15 cellular contexts compared by ENCODE assay signal in the genomic region with DNA sequence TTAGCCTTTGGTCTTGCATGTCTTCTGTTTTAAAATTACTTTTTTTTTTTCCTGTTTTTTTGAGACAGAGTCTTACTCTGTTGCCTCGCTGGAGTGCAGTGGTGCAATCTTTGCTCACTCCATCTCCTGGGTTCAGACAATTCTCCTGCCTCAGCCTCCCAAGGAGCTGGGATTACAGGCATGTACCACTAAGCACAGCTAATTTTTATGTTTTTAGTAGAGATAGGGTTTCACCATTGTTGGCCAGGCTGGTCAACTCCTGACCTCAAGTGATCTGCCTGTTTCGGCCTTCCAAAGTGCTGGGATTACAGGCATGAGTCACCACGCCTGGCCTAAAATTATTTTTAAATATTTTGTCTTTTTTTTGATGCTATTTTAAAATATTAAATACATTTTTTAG. TPM values are rescaled to one million over a fixed set of nuclear protein-coding genes. Genes with fewer than 3 reads are reported as not detected.
DNase-seq lines count a peak whose midpoint lies in the region; ATAC-seq and TF ChIP-seq lines count a peak whose summit lies in the region.
"Had no signal": no experiment of that assay in that cellular context is flagged by ENCODE, and none has a peak within 500 bp of the region (broad histone marks: within the 10 kb centered on the region; RNA-seq: fewer than 3 reads in every experiment).

No MANE protein-coding gene starts in this region.

- peaks cover 30 to 73% of the 10 kb centered on the region in 2 donors for H3K4me1 Mint-ChIP-seq in effector memory CD8-positive, alpha-beta T cell (ENCODE audit: low read depth in 2 of 2)

- H3K9me3 ChIP-seq in thoracic aorta = no peaks in the 10 kb centered on the region

- no peaks in the 10 kb centered on the region for H3K27me3 ChIP-seq in thoracic aorta (replicated peaks; ENCODE audit: insufficient read depth)
- H3K27me3 ChIP-seq: cardiac muscle cell had no signal

- H3K4me3 Mint-ChIP-seq in effector memory CD8-positive, alpha-beta T cell = no peak overlapping the region
- H3K4me3 Mint-ChIP-seq: activated B cell treated with CpG ODN at 0.5 μM for 24 hours; activated T-cell treated with anti-CD3 and anti-CD28 coated beads, Interleukin-2, amount 50 U/mL, for 72 hours had no signal

- peak; percentile 20 for DNase-seq in MV-4-11 (lab: John Stamatoyannopoulos, UW)
- DNase-seq in effector memory CD8-positive, alpha-beta T cell = no peak
- peak; percentile 15 to 30 for DNase-seq in lung microvascular endothelial cell (ENCODE audit: low read depth in 2 of 2)
- DNase-seq in thoracic aorta (ENCODE audit: low spot score) = no peak
- DNase-seq in NCI-H1436 (lab: John Stamatoyannopoulos, UW) = no peak
- no peak for DNase-seq in activated CD4-positive, alpha-beta T cell treated with anti-CD3 and anti-CD28 coated beads for 4 hours
- no peak for DNase-seq in NCI-H1694 (lab: John Stamatoyannopoulos, UW)
- DNase-seq: activated B cell treated with CpG ODN at 0.5 μM for 24 hours; activated T-cell treated with anti-CD3 and anti-CD28 coated beads, Interleukin-2, amount 50 U/mL, for 72 hours; kidney; NCI-H187; nucleus accumbens; stimulated activated CD4-positive, alpha-beta T cell treated with anti-CD3 and anti-CD28 coated beads, Interleukin-4, amount 100 ng/mL, for 4 hours had no signal

- H3K4me1 ChIP-seq in thoracic aorta (ENCODE audit: control insufficient read depth in 1 of 2, low read depth in 2 of 2) = peaks cover 19 to 35% of the 10 kb centered on the region in 2 donors

- peak overlapping the region; percentile 24 to 65 for H3K27ac Mint-ChIP-seq in effector memory CD8-positive, alpha-beta T cell
- H3K27ac Mint-ChIP-seq: activated B cell treated with CpG ODN at 0.5 μM for 24 hours; activated T-cell treated with anti-CD3 and anti-CD28 coated beads, Interleukin-2, amount 50 U/mL, for 72 hours had no signal

- no peak overlapping the region for H3K4me3 ChIP-seq in thoracic aorta
- H3K4me3 ChIP-seq: cardiac muscle cell had no signal

- H3K9me3 Mint-ChIP-seq in effector memory CD8-positive, alpha-beta T cell = no peaks in the 10 kb centered on the region
- H3K9me3 Mint-ChIP-seq: activated B cell treated with CpG ODN at 0.5 μM for 24 hours had no signal

- TF ChIP-seq CTCF in thoracic aorta (IDR thresholded peaks at IDR 0.05) = no peak

- H3K36me3 Mint-ChIP-seq in effector memory CD8-positive, alpha-beta T cell (ENCODE audit: insufficient read depth) = peaks cover 36% of the 10 kb centered on the region

- no peaks in the 10 kb centered on the region for H3K27me3 Mint-ChIP-seq in effector memory CD8-positive, alpha-beta T cell
- H3K27me3 Mint-ChIP-seq: activated B cell treated with CpG ODN at 0.5 μM for 24 hours had no signal

- H3K27ac ChIP-seq in thoracic aorta = no peak overlapping the region
- H3K27ac ChIP-seq: cardiac muscle cell had no signal

- H3K36me3 ChIP-seq in thoracic aorta = no peaks in the 10 kb centered on the region
- H3K36me3 ChIP-seq: cardiac muscle cell had no signal

- no peak for ATAC-seq in effector memory CD8-positive, alpha-beta T cell (replicated peaks)
- peak; percentile 55 for ATAC-seq in thoracic aorta (ENCODE audit: insufficient number of reproducible peaks, low FRiP score, low read depth)
- ATAC-seq in activated CD4-positive, CD25-positive, alpha-beta regulatory T cell treated with anti-CD3 and anti-CD28 coated beads, Interleukin-2, amount 50 U/mL, for 24 hours = no peak
- ATAC-seq: activated T-cell treated with anti-CD3 and anti-CD28 coated beads, Interleukin-2, amount 50 U/mL, for 72 hours had no signal

RNA-seq across cellular contexts. Expression of a gene that starts 38.5 kb away (rescaled TPM):
- total RNA-seq in lung microvascular endothelial cell (28.1 and 46.6 TPM in 2 replicates), thoracic aorta (10 to 100 TPM; 35.1 to 54.7 TPM)

RNA-seq across cellular contexts. Expression of a gene that starts 47.1 kb away (rescaled TPM):
- total RNA-seq in lung microvascular endothelial cell (1.1 and 1.4 TPM in 2 replicates), thoracic aorta (1 to 10 TPM in 1 of 2 donors, under 1 TPM in 1; 0.71 to 5.3 TPM)

Comparison
In these comparisons a context has a peak if more than half of its experiments do, and no peak if none do; other contexts are left out.
1. DNase-seq: peak in MV-4-11 (single experiment) and lung microvascular endothelial cell (2 of 2); none in effector memory CD8-positive, alpha-beta T cell (0 of 3), thoracic aorta (single experiment), NCI-H1436 (single experiment), activated CD4-positive, alpha-beta T cell treated with anti-CD3 and anti-CD28 coated beads for 4 hours (0 of 2) and NCI-H1694 (single experiment).